ENCODE assay signal across 23 cellular contexts in genomic region chr4:168673476-168673875, GRCh38.
DNase-seq lines count a peak whose midpoint lies in the region; ATAC-seq and TF ChIP-seq lines count a peak whose summit lies in the region.
"Had no signal": no experiment of that assay in that cellular context is flagged by ENCODE, and none has a peak within 500 bp of the region (broad histone marks: within the 10 kb centered on the region; RNA-seq: fewer than 3 reads in every experiment).

No MANE protein-coding gene starts in this region.

- WGBS in heart left ventricle, 4 donors: 84 to 96% (median 89%) methylated on average over 11 of the region's 11 CpGs
- WGBS in testis, 2 donors: 88 to 92% methylated on average over 11 of the region's 11 CpGs

- TF ChIP-seq POLR2A in heart left ventricle (IDR thresholded peaks at IDR 0.05) (no peak), uterus (IDR thresholded peaks at IDR 0.05) (no peak), testis (IDR thresholded peaks at IDR 0.05) (no peak)

- TF ChIP-seq CTCF in heart left ventricle (IDR thresholded peaks at IDR 0.05) (no peak), parathyroid adenoma (IDR thresholded peaks at IDR 0.05) (no peak), uterus (IDR thresholded peaks at IDR 0.05) (no peak), testis (IDR thresholded peaks at IDR 0.05) (no peak)

- H2AFZ ChIP-seq in parathyroid adenoma: no peak overlapping the region

- H3K4me1 ChIP-seq in heart left ventricle (peaks cover 0 to 8% (median 2%) of the 10 kb centered on the region in 12 donors), adipocyte (ENCODE audit: control insufficient read depth, insufficient read depth, low read length) (peaks cover 19% of the 10 kb centered on the region), parathyroid adenoma (peaks cover 30% of the 10 kb centered on the region), uterus (no peaks in the 10 kb centered on the region), testis (no peaks in the 10 kb centered on the region)
- H3K4me1 ChIP-seq: BE2C; BLaER1 treated with 17β-estradiol and CSF1 and Interleukin-3, amounts not matched to agents 10 nM and 100 nM had no signal

- H3K27ac ChIP-seq in heart left ventricle (no peak overlapping the region), parathyroid adenoma (peak overlapping the region; percentile 90), uterus (peak overlapping the region; percentile 67 to 68), testis (no peak overlapping the region)
- H3K27ac ChIP-seq: BLaER1 treated with 17β-estradiol and CSF1 and Interleukin-3, amounts not matched to agents 10 nM and 100 nM had no signal

- H3K9ac ChIP-seq in adipocyte (ENCODE audit: low read length) (peak overlapping the region; percentile 69), parathyroid adenoma (no peak overlapping the region)
- H3K9ac ChIP-seq: BLaER1 treated with 17β-estradiol and CSF1 and Interleukin-3, amounts not matched to agents 10 nM and 100 nM had no signal

- peak; percentile 13 for ATAC-seq in left ventricle myocardium superior
- ATAC-seq in heart left ventricle: no peak
- ATAC-seq in HG02610 (IDR thresholded peaks at IDR 0.05; ENCODE audit: unreplicated experiment): no peak
- ATAC-seq: GM23338, HCT116 had no signal

- H3K36me3 ChIP-seq in heart left ventricle: peaks cover 0 to 42% (median 0%) of the 10 kb centered on the region in 9 donors
- H3K36me3 ChIP-seq in adipocyte (ENCODE audit: control insufficient read depth, insufficient read depth, low read length, severe bottlenecking): peaks cover 11% of the 10 kb centered on the region
- no peaks in the 10 kb centered on the region for H3K36me3 ChIP-seq in parathyroid adenoma (ENCODE audit: control insufficient read depth, insufficient read depth, low read length)
- H3K36me3 ChIP-seq in uterus: no peaks in the 10 kb centered on the region
- H3K36me3 ChIP-seq in testis (ENCODE audit: low read depth, missing control alignments): no peaks in the 10 kb centered on the region
- H3K36me3 ChIP-seq: BE2C; BLaER1 treated with 17β-estradiol and CSF1 and Interleukin-3, amounts not matched to agents 10 nM and 100 nM had no signal

- intact Hi-C loops in left ventricle myocardium superior (cut with micrococcal nuclease) (loop anchor here (10.0 kb wide), 1 partner anchor 379 kb away; no protein-coding TSS in a partner anchor), heart left ventricle (cut with DNase I) (no loop called here), uterus (cut with DNase I; ENCODE audit: low total_unique reads) (no loop called here), testis (cut with DNase I; ENCODE audit: low total_unique reads) (no loop called here)

- H3K4me3 ChIP-seq in heart left ventricle (no peak overlapping the region), adipocyte (ENCODE audit: low read length) (no peak overlapping the region), parathyroid adenoma (ENCODE audit: low read depth, low read length) (no peak overlapping the region), uterus (no peak overlapping the region), testis (no peak overlapping the region)
- H3K4me3 ChIP-seq: A549; BLaER1 treated with 17β-estradiol and CSF1 and Interleukin-3, amounts not matched to agents 10 nM and 100 nM; GM23338 had no signal

- H3K9me3 ChIP-seq in heart left ventricle (no peaks in the 10 kb centered on the region), adipocyte (ENCODE audit: control insufficient read depth, low read length) (no peaks in the 10 kb centered on the region), parathyroid adenoma (ENCODE audit: control insufficient read depth, low read length) (no peaks in the 10 kb centered on the region), uterus (no peaks in the 10 kb centered on the region), testis (no peaks in the 10 kb centered on the region)
- H3K9me3 ChIP-seq: A549; BE2C; BLaER1 treated with 17β-estradiol and CSF1 and Interleukin-3, amounts not matched to agents 10 nM and 100 nM had no signal

- H3K79me2 ChIP-seq in parathyroid adenoma: peaks cover 4% of the 10 kb centered on the region

- DNase-seq in left ventricle myocardium superior (no peak), heart left ventricle (no peak), adipocyte (ENCODE audit: low read depth) (no peak), uterus (no peak), testis (no peak), DMS153 treated with DMSO at 0.1 percent for 48 hours (lab: John Stamatoyannopoulos, UW; ENCODE audit: unreplicated experiment) (no peak)
- DNase-seq: 8988T; ACHN; AML-193; BE2C; CD4-positive, alpha-beta T cell; CD8-positive, alpha-beta memory T cell; DMS 273 treated with DMSO at 0.1 percent for 48 hours; DMS53; DMS79 treated with DMSO at 0.1 percent for 48 hours; GF-D8; H9 had no signal

- H3K27me3 ChIP-seq in heart left ventricle: no peaks in the 10 kb centered on the region
- H3K27me3 ChIP-seq in adipocyte (replicated peaks; ENCODE audit: control insufficient read depth, insufficient read depth, low read length): no peaks in the 10 kb centered on the region
- no peaks in the 10 kb centered on the region for H3K27me3 ChIP-seq in parathyroid adenoma (ENCODE audit: control insufficient read depth, insufficient read depth, low read length)
- no peaks in the 10 kb centered on the region for H3K27me3 ChIP-seq in uterus
- no peaks in the 10 kb centered on the region for H3K27me3 ChIP-seq in testis
- H3K27me3 ChIP-seq: BE2C; BLaER1 treated with 17β-estradiol and CSF1 and Interleukin-3, amounts not matched to agents 10 nM and 100 nM had no signal

- no peak overlapping the region for H3K4me2 ChIP-seq in parathyroid adenoma (ENCODE audit: low read length)
- H3K4me2 ChIP-seq: BLaER1 treated with 17β-estradiol and CSF1 and Interleukin-3, amounts not matched to agents 10 nM and 100 nM; GM23338 had no signal

Comparison
In these comparisons a context has a peak if more than half of its experiments do, and no peak if none do; other contexts are left out.
1. H3K27ac ChIP-seq: peak in parathyroid adenoma (single experiment) and uterus (2 of 2); none in heart left ventricle (0 of 12) and testis (0 of 2).